2 cellular contexts compared by ENCODE assay signal in genomic region chr4:121696140-121696640, GRCh38.
TF ChIP-seq lines count a peak whose summit lies in the region.

No MANE protein-coding gene starts in this region.

TF ChIP-seq in HCT116, 20 proteins besides CTCF, POLR2A, EP300 and RAD21:
- no peak for TF ChIP-seq POLR2AphosphoS5 (IDR thresholded peaks at IDR 0.05; ENCODE audit: low read depth, low read length)
- no peak for TF ChIP-seq REST (IDR thresholded peaks at IDR 0.05; ENCODE audit: low read depth)
- TF ChIP-seq ZNF274 (IDR thresholded peaks at IDR 0.05; ENCODE audit: low read depth, low read length): no peak
- TF ChIP-seq FOSL1 (IDR thresholded peaks at IDR 0.05; ENCODE audit: low read depth): no peak
- TF ChIP-seq CEBPB (IDR thresholded peaks at IDR 0.05; ENCODE audit: low read depth): no peak
- no peak for TF ChIP-seq EGR1 (IDR thresholded peaks at IDR 0.05; ENCODE audit: low read depth)
- TF ChIP-seq JUND (IDR thresholded peaks at IDR 0.05): no peak
- no peak for TF ChIP-seq EZH2phosphoT487 (IDR thresholded peaks at IDR 0.05; ENCODE audit: borderline replicate concordance)
- TF ChIP-seq SRF (IDR thresholded peaks at IDR 0.05; ENCODE audit: low read depth): no peak
- no peak for TF ChIP-seq CBX3 (IDR thresholded peaks at IDR 0.05; ENCODE audit: low read depth)
- no peak for TF ChIP-seq EZH2 (IDR thresholded peaks at IDR 0.05)
- no peak for TF ChIP-seq ATF3 (IDR thresholded peaks at IDR 0.05)
- no peak for TF ChIP-seq YY1 (IDR thresholded peaks at IDR 0.05; ENCODE audit: extremely low read depth, insufficient replicate concordance, low read depth, low read length)
- no peak for TF ChIP-seq SP1 (IDR thresholded peaks at IDR 0.05; ENCODE audit: low read depth)
- TF ChIP-seq ZFX (IDR thresholded peaks at IDR 0.05): no peak
- TF ChIP-seq SIN3A (IDR thresholded peaks at IDR 0.05; ENCODE audit: low read depth): no peak
- TF ChIP-seq ZBTB33 (IDR thresholded peaks at IDR 0.05; ENCODE audit: extremely low read depth, insufficient replicate concordance, low read length): no peak
- no peak for TF ChIP-seq ELF1 (IDR thresholded peaks at IDR 0.05; ENCODE audit: borderline replicate concordance, low read depth)

TF ChIP-seq in H1, 55 proteins besides CTCF, POLR2A, EP300 and RAD21:
- no peak for TF ChIP-seq SIRT6 (IDR thresholded peaks at IDR 0.05; ENCODE audit: low read length)
- TF ChIP-seq GTF2F1 (IDR thresholded peaks at IDR 0.05; ENCODE audit: borderline replicate concordance, low read depth, low read length): no peak
- no peak; a peak in 1 of 4 replicates for TF ChIP-seq SIN3A (conservative IDR thresholded peaks at IDR 0.05 in 1 of 2, IDR thresholded peaks at IDR 0.05 in 1 of 2; ENCODE audit: low read depth in 1 of 2, low read length in 2 of 2)
- TF ChIP-seq TBP (IDR thresholded peaks at IDR 0.05; ENCODE audit: low read depth, low read length): no peak
- TF ChIP-seq MAX (IDR thresholded peaks at IDR 0.05): 0 out of 2 replicates have a peak, but pooled peaks have one; percentile 7
- peak; percentile 53; the same call in 1 of the 2 replicates for TF ChIP-seq E2F6 (IDR thresholded peaks at IDR 0.05)
- peak; percentile 75 for TF ChIP-seq YY1 (IDR thresholded peaks at IDR 0.05; ENCODE audit: low read depth, low read length)
- peak; percentile 63; the same call in 1 of the 2 replicates for TF ChIP-seq CREB1 (IDR thresholded peaks at IDR 0.05)
- peak; percentile 33 for TF ChIP-seq KDM4A (IDR thresholded peaks at IDR 0.05; ENCODE audit: low read depth, low read length, severe bottlenecking)
- TF ChIP-seq POLR2AphosphoS5 (IDR thresholded peaks at IDR 0.05; ENCODE audit: low read depth, low read length): 0 out of 2 replicates have a peak, but pooled peaks have one; percentile 2
